In the genomic region with DNA sequence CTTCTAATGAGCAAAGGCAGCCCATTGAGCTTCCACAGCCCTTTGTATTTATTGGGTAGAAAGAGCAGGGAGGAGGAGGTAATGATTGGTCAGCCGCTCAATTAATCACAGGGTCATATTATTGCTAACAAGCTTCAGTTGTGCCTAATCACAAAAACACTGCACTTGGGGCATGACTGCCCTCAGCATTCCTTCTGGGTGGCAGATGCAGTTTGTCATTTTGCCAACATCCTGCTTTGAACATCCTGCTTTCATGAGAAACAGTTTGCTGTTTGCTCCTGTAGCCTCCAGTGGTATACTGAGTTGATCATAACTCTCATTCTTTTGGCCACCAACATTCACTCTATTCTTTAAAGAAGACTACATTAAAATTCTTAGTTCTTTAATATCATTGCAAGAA, we compare ENCODE assay signal across 18 cellular contexts.
DNase-seq lines count a peak whose midpoint lies in the region; ATAC-seq and TF ChIP-seq lines count a peak whose summit lies in the region.
"Had no signal": no experiment of that assay in that cellular context is flagged by ENCODE, and none has a peak within 500 bp of the region (broad histone marks: within the 10 kb centered on the region; RNA-seq: fewer than 3 reads in every experiment).

No MANE protein-coding gene starts in this region.

- TF ChIP-seq CTCF in natural killer cell (IDR thresholded peaks at IDR 0.05): no peak

- peaks cover 15 to 19% of the 10 kb centered on the region in 2 donors for H3K9me3 Mint-ChIP-seq in natural killer cell

- ATAC-seq in HG02571 (IDR thresholded peaks at IDR 0.05; ENCODE audit: unreplicated experiment) (no peak), natural killer cell (no peak)
- ATAC-seq: T-cell had no signal

- no peaks in the 10 kb centered on the region for H3K9me2 ChIP-seq in GM23248 (ENCODE audit: insufficient read depth)

- in situ Hi-C loops in GM23248 (cut with MboI): no loop called here

- DNase-seq in GM23248 (peak; percentile 1), RKO (ENCODE audit: low spot score) (peak; percentile 3), epithelial cell of prostate (ENCODE audit: low read depth, low spot score) (peak; percentile 10), myocyte (ENCODE audit: low read depth) (peak; percentile 51), DMS 273 (lab: John Stamatoyannopoulos, UW; ENCODE audit: unreplicated experiment) (no peak), natural killer cell (no peak)
- DNase-seq in activated naive CD4-positive, alpha-beta T cell treated with anti-CD3 and anti-CD28 coated beads, Interleukin-2, amount 50 U/mL, for 16 hours: no peak
- DNase-seq: CD4-positive, alpha-beta T cell; DMS153; GDM1; IMR-90; NCI-H2081; PC-9; SIG-M5; T-cell had no signal

- 43 to 59% methylated on average over 1 of the region's 1 CpG for WGBS in GM23248 (ENCODE audit: low coverage in 1 of 2, low lambda C conversion rate in 2 of 2, missing lambda C conversion rate in 2 of 2), 2 experiments

- no peaks in the 10 kb centered on the region for H3K36me3 ChIP-seq in GM23248 (ENCODE audit: low read depth)
- H3K36me3 ChIP-seq: BLaER1 had no signal

- H3K27ac ChIP-seq in GM23248: no peak overlapping the region
- peak overlapping the region; percentile 47 for H3K27ac ChIP-seq in epithelial cell of prostate
- H3K27ac ChIP-seq: BLaER1, KMS-11, PC-9 had no signal

- no peaks in the 10 kb centered on the region for H3F3A ChIP-seq in GM23248 (ENCODE audit: insufficient read depth)

- no peaks in the 10 kb centered on the region for H3K27me3 Mint-ChIP-seq in natural killer cell (ENCODE audit: low read depth in 2 of 2)
- H3K27me3 Mint-ChIP-seq: CD4-positive, alpha-beta T cell; T-cell had no signal

- H2AFZ ChIP-seq in GM23248: no peak overlapping the region
- H2AFZ ChIP-seq: PC-9 had no signal

- peaks cover 7% of the 10 kb centered on the region for H3K36me3 Mint-ChIP-seq in natural killer cell
- H3K36me3 Mint-ChIP-seq: T-cell had no signal

- no peak overlapping the region for H3K4me3 Mint-ChIP-seq in natural killer cell
- H3K4me3 Mint-ChIP-seq: CD4-positive, alpha-beta T cell; T-cell had no signal

- no peaks in the 10 kb centered on the region for H3K4me1 Mint-ChIP-seq in natural killer cell
- H3K4me1 Mint-ChIP-seq: T-cell had no signal

- no peaks in the 10 kb centered on the region for H3K79me2 ChIP-seq in GM23248 (ENCODE audit: insufficient read depth)

- intact Hi-C loops in natural killer cell (cut with micrococcal nuclease): no loop called here

- no peak overlapping the region for H3K4me3 ChIP-seq in GM23248
- H3K4me3 ChIP-seq: BLaER1, PC-9 had no signal

- H3K27me3 ChIP-seq in GM23248 (replicated peaks; ENCODE audit: insufficient read depth): no peaks in the 10 kb centered on the region
- H3K27me3 ChIP-seq: BLaER1 had no signal

- no peak overlapping the region for H3K27ac Mint-ChIP-seq in natural killer cell
- H3K27ac Mint-ChIP-seq: CD4-positive, alpha-beta T cell; T-cell had no signal

- H4K20me1 ChIP-seq in GM23248 (ENCODE audit: insufficient read depth): no peaks in the 10 kb centered on the region
- H4K20me1 ChIP-seq: BLaER1 had no signal

- H3K4me1 ChIP-seq in GM23248 (ENCODE audit: insufficient read depth): no peaks in the 10 kb centered on the region
- H3K4me1 ChIP-seq: BLaER1 had no signal

- H3K9ac ChIP-seq in GM23248: no peak overlapping the region
- H3K9ac ChIP-seq: BLaER1, KMS-11 had no signal

- no peak overlapping the region for H3K4me2 ChIP-seq in GM23248 (ENCODE audit: unreplicated experiment)
- H3K4me2 ChIP-seq: BLaER1, KMS-11, PC-9 had no signal

- no peaks in the 10 kb centered on the region for H3K9me3 ChIP-seq in GM23248 (ENCODE audit: low read depth)
- H3K9me3 ChIP-seq: BLaER1 had no signal

Comparison
In these comparisons a context has a peak if more than half of its experiments do, and no peak if none do; other contexts are left out.
1. DNase-seq: peak in GM23248 (single experiment), RKO (single experiment), epithelial cell of prostate (single experiment) and myocyte (single experiment); none in DMS 273 (single experiment), activated naive CD4-positive, alpha-beta T cell treated with anti-CD3 and anti-CD28 coated beads, Interleukin-2, amount 50 U/mL, for 16 hours (single experiment) and natural killer cell (single experiment).